Comparison of ENCODE assay signal across 28 cellular contexts in the genomic region with DNA sequence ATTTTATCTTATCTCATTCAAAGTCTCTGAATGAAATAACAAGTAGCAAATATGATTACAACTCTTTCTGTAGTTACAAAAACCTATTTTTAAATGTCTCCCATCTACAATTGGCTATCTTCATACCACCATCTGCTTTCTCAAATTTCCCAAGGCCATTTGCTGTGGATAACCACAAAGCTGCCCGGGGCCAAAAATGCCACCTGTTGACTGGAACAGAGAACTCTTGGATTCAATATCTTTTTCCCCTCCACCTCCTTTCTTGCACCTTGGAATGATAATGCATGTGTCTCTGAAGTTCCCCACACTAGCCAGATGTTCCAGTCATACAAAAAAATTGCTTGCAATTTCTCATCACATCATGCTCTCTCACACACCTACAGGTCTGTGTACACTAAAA.
"Had no signal": no experiment of that assay in that cellular context is flagged by ENCODE, and none has a peak within 500 bp of the region (broad histone marks: within the 10 kb centered on the region; RNA-seq: fewer than 3 reads in every experiment).

No MANE protein-coding gene starts in this region.

- H3K9me3 ChIP-seq: esophagus muscularis mucosa, gastroesophageal sphincter, heart right ventricle had no signal

- H3K36me3 ChIP-seq: brain microvascular endothelial cell, esophagus muscularis mucosa, gastroesophageal sphincter, heart right ventricle, WERI-Rb-1 had no signal

- H3K27ac ChIP-seq: brain microvascular endothelial cell, coronary artery, esophagus muscularis mucosa, foreskin keratinocyte, gastroesophageal sphincter, heart right ventricle, WERI-Rb-1 had no signal

- H3K27me3 ChIP-seq: brain microvascular endothelial cell, esophagus muscularis mucosa, foreskin keratinocyte, gastroesophageal sphincter had no signal

- ATAC-seq: activated CD4-positive, CD25-positive, alpha-beta regulatory T cell treated with anti-CD3 and anti-CD28 coated beads, Interleukin-2, amount 50 U/mL, for 24 hours; activated CD8-positive, alpha-beta T cell treated with anti-CD3 and anti-CD28 coated beads for 36 hours; activated T-cell treated with anti-CD3 and anti-CD28 coated beads, Interleukin-2, amount 50 U/mL, for 4 hours; activated T-helper 17 cell treated with anti-CD3 and anti-CD28 coated beads, Interleukin-2, amount 50 U/mL, for 72 hours; effector memory CD8-positive, alpha-beta T cell; foreskin keratinocyte; gastroesophageal sphincter; heart right ventricle; T-helper 17 cell had no signal

- H3K4me1 ChIP-seq: esophagus muscularis mucosa, gastroesophageal sphincter had no signal

- H3K4me3 ChIP-seq: coronary artery, esophagus muscularis mucosa, gastroesophageal sphincter, heart right ventricle had no signal

- DNase-seq: activated B cell treated with CpG ODN at 0.5 μM for 24 hours; activated CD4-positive, alpha-beta T cell treated with anti-CD3 and anti-CD28 coated beads for 48 hours; activated CD4-positive, alpha-beta T cell treated with anti-CD3 and anti-CD28 coated beads, Interleukin-2, amount 50 U/mL, for 1 hour; activated CD4-positive, alpha-beta T cell treated with anti-CD3 and anti-CD28 coated beads, Interleukin-2, amount 50 U/mL, for 48 hours; activated CD8-positive, alpha-beta memory T cell treated with anti-CD3 and anti-CD28 coated beads for 24 hours; activated CD8-positive, alpha-beta T cell treated with anti-CD3 and anti-CD28 coated beads for 36 hours; activated effector memory CD4-positive, alpha-beta T cell treated with Interleukin-2 at 50 U/mL for 16 hours; activated gamma-delta T cell treated with Interleukin-2 at 50 U/mL for 16 hours; activated naive CD4-positive, alpha-beta T cell treated with anti-CD3 and anti-CD28 coated beads, Interleukin-2, amount 50 U/mL, for 16 hours; activated naive CD4-positive, alpha-beta T cell treated with Interleukin-2 at 50 U/mL for 16 hours; activated T-cell treated with anti-CD3 and anti-CD28 coated beads, Interleukin-2, amount 50 U/mL, for 4 hours; amniotic stem cell; anterior cingulate cortex; brain microvascular endothelial cell; dermis blood vessel endothelial cell; effector CD4-positive, alpha-beta T cell; effector memory CD8-positive, alpha-beta T cell; erythroblast; foreskin keratinocyte; heart right ventricle; T-helper 17 cell; T1000; WERI-Rb-1 had no signal
